10 cellular contexts compared by ENCODE assay signal in genomic region chr14:63902375-63902976, GRCh38.
"Had no signal": no experiment of that assay in that cellular context is flagged by ENCODE, and none has a peak within 500 bp of the region (broad histone marks: within the 10 kb centered on the region; RNA-seq: fewer than 3 reads in every experiment).

No MANE protein-coding gene starts in this region.

- DNase-seq: activated CD4-positive, alpha-beta T cell treated with anti-CD3 and anti-CD28 coated beads for 4 hours; activated CD8-positive, alpha-beta memory T cell treated with anti-CD3 and anti-CD28 coated beads, Interleukin-2, amount 50 U/mL, for 48 hours; activated CD8-positive, alpha-beta T cell treated with anti-CD3 and anti-CD28 coated beads, Interleukin-2, amount 10 ng/mL, durations not matched to agents 7 days and 5 days; colonic mucosa; foreskin keratinocyte; heart left ventricle; ovary; retina; T-helper 9 cell had no signal

- H3K4me3 Mint-ChIP-seq: activated CD8-positive, alpha-beta T cell treated with anti-CD3 and anti-CD28 coated beads, Interleukin-2, amount 10 ng/mL, durations not matched to agents 7 days and 5 days; neural progenitor cell had no signal

- H3K4me3 ChIP-seq: colonic mucosa, heart left ventricle, neural progenitor cell, ovary had no signal

- H3K36me3 ChIP-seq: colonic mucosa, heart left ventricle, neural progenitor cell, ovary had no signal

- H3K4me2 ChIP-seq: neural progenitor cell had no signal

- ATAC-seq: activated CD8-positive, alpha-beta T cell treated with anti-CD3 and anti-CD28 coated beads, Interleukin-2, amount 10 ng/mL, durations not matched to agents 7 days and 5 days; foreskin keratinocyte; heart left ventricle had no signal

- H3K9ac ChIP-seq: neural progenitor cell had no signal

- H3K9me3 ChIP-seq: colonic mucosa, ovary had no signal

- H3K27ac ChIP-seq: colonic mucosa, foreskin keratinocyte, heart left ventricle, neural progenitor cell, ovary had no signal

- H3K4me1 ChIP-seq: colonic mucosa, foreskin keratinocyte, neural progenitor cell had no signal

- H3K27ac Mint-ChIP-seq: activated CD8-positive, alpha-beta T cell treated with anti-CD3 and anti-CD28 coated beads, Interleukin-2, amount 10 ng/mL, durations not matched to agents 7 days and 5 days; neural progenitor cell had no signal

- H3K27me3 ChIP-seq: colonic mucosa, foreskin keratinocyte, neural progenitor cell, ovary had no signal

- H2AFZ ChIP-seq: neural progenitor cell had no signal
